ENCODE assay signal across 1 cellular context in the genomic region with DNA sequence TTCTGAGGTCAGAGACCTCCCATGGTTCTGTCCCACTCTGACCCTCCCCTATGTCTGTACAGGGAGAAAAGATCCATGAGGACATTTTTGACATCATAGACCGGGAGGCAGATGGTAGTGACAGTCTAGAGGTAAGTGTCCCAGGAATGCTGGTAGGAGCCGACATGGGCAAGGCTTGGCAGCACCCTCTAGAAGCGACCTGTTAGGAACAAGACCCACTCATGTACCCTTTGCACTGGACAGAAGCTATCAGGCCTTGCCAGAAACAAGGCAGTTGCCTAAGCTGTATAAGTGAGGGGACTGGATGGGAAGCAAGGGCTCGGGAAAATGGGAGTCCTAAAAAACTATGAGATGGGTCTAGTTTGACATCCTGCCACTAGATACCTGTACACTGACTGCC.
TF ChIP-seq lines count a peak whose summit lies in the region.

No MANE protein-coding gene starts in this region.

TF ChIP-seq in K562, 482 proteins besides CTCF, POLR2A, EP300 and RAD21:
- TF ChIP-seq, protein P1, sequence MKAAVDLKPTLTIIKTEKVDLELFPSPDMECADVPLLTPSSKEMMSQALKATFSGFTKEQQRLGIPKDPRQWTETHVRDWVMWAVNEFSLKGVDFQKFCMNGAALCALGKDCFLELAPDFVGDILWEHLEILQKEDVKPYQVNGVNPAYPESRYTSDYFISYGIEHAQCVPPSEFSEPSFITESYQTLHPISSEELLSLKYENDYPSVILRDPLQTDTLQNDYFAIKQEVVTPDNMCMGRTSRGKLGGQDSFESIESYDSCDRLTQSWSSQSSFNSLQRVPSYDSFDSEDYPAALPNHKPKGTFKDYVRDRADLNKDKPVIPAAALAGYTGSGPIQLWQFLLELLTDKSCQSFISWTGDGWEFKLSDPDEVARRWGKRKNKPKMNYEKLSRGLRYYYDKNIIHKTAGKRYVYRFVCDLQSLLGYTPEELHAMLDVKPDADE (conservative IDR thresholded peaks at IDR 0.05; ENCODE audit: control insufficient read depth, low read depth, low read length), result no peak
TF ChIP-seq in K562: peak in this region for 0.
